In the genomic region with DNA sequence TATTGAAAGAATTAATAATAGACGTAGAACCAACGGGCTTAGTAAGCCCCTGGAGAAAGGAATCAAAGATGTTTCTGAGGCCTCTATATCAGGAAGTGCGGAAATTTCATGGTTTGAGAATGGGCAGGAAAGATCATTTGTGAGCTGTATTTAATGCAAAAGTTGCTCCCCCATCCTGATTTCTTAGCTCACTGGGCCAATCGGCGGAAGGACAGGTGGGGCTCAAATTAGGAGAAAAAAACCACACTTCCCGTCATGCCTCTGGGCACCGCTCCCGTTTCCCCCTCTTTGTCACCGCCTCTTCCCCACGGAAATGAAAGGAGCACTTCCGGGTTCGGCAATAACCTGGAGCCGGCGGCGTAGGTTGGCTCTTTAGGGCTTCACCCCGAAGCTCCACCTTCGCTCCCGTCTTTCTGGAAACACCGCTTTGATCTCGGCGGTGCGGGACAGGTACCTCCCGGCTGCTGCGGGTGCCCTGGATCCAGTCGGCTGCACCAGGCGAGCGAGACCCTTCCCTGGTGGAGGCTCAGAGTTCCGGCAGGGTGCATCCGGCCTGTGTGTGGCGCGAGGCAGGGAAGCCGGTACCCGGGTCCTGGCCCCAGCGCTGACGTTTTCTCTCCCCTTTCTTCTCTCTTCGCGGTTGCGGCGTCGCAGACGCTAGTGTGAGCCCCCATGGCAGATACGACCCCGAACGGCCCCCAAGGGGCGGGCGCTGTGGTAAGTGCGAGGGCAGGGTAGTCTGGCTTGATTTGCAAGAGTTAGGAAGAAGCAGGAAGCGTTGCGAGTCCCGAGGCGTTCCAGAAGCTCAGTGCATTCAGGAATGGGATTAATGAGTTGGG, we compare ENCODE assay signal across 1 cellular context.
TF ChIP-seq lines count a peak whose summit lies in the region.

Gene TMEM33 (plus strand): TSS at position 617 of the 839 bp plus-strand sequence. CDS start 56 bp downstream, at position 673.

TF ChIP-seq in K562, 482 proteins besides CTCF, POLR2A, EP300 and RAD21 (continued from another document and continues in another):
- TF ChIP-seq MLLT1 (IDR thresholded peaks at IDR 0.05), result 0 out of 4 replicates have a peak, but pooled peaks of 1 of the 2 experiments have one; percentile 14
- TF ChIP-seq NCOA2 (IDR thresholded peaks at IDR 0.05; ENCODE audit: partially characterized antibody in 2 of 2), result no peak
- TF ChIP-seq FOXA3 (CRISPR knock-in tag; conservative IDR thresholded peaks at IDR 0.05 in 1 of 2, IDR thresholded peaks at IDR 0.05 in 1 of 2), result no peak
- no peak for TF ChIP-seq FOXK1 (CRISPR knock-in tag; IDR thresholded peaks at IDR 0.05; ENCODE audit: borderline replicate concordance)
- no peak for TF ChIP-seq BMI1 (IDR thresholded peaks at IDR 0.05; ENCODE audit: low read length)
- TF ChIP-seq TRIM24 (IDR thresholded peaks at IDR 0.05), result peak in 1 of 2 experiments; percentile 37; a peak in 1 of 4 replicates
- peak; percentile 71 for TF ChIP-seq SPI1 (IDR thresholded peaks at IDR 0.05; ENCODE audit: borderline replicate concordance, low read depth, low read length)
- no peak for TF ChIP-seq NFIX (CRISPR knock-in tag; IDR thresholded peaks at IDR 0.05; ENCODE audit: low read depth)
- no peak for TF ChIP-seq ARHGAP35 (IDR thresholded peaks at IDR 0.05; ENCODE audit: partially characterized antibody)
- no peak for TF ChIP-seq ZNF324 (CRISPR knock-in tag; IDR thresholded peaks at IDR 0.05)
- 0 out of 2 replicates have a peak, but pooled peaks have one; percentile 37 for TF ChIP-seq PHF21A (IDR thresholded peaks at IDR 0.05; ENCODE audit: borderline replicate concordance, low read depth)
- no peak for TF ChIP-seq ZNF76 (CRISPR knock-in tag; IDR thresholded peaks at IDR 0.05; ENCODE audit: borderline replicate concordance)
- no peak for TF ChIP-seq BRF1 (IDR thresholded peaks at IDR 0.05; ENCODE audit: borderline replicate concordance, extremely low read depth, insufficient read length)
- TF ChIP-seq, protein P1, sequence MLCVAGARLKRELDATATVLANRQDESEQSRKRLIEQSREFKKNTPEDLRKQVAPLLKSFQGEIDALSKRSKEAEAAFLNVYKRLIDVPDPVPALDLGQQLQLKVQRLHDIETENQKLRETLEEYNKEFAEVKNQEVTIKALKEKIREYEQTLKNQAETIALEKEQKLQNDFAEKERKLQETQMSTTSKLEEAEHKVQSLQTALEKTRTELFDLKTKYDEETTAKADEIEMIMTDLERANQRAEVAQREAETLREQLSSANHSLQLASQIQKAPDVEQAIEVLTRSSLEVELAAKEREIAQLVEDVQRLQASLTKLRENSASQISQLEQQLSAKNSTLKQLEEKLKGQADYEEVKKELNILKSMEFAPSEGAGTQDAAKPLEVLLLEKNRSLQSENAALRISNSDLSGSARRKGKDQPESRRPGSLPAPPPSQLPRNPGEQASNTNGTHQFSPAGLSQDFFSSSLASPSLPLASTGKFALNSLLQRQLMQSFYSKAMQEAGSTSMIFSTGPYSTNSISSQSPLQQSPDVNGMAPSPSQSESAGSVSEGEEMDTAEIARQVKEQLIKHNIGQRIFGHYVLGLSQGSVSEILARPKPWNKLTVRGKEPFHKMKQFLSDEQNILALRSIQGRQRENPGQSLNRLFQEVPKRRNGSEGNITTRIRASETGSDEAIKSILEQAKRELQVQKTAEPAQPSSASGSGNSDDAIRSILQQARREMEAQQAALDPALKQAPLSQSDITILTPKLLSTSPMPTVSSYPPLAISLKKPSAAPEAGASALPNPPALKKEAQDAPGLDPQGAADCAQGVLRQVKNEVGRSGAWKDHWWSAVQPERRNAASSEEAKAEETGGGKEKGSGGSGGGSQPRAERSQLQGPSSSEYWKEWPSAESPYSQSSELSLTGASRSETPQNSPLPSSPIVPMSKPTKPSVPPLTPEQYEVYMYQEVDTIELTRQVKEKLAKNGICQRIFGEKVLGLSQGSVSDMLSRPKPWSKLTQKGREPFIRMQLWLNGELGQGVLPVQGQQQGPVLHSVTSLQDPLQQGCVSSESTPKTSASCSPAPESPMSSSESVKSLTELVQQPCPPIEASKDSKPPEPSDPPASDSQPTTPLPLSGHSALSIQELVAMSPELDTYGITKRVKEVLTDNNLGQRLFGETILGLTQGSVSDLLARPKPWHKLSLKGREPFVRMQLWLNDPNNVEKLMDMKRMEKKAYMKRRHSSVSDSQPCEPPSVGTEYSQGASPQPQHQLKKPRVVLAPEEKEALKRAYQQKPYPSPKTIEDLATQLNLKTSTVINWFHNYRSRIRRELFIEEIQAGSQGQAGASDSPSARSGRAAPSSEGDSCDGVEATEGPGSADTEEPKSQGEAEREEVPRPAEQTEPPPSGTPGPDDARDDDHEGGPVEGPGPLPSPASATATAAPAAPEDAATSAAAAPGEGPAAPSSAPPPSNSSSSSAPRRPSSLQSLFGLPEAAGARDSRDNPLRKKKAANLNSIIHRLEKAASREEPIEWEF (CRISPR knock-in tag; IDR thresholded peaks at IDR 0.05), result no peak
- TF ChIP-seq EP400 (IDR thresholded peaks at IDR 0.05), result peak; percentile 82
- TF ChIP-seq ZNF511 (CRISPR knock-in tag; IDR thresholded peaks at IDR 0.05), result no peak
- TF ChIP-seq PTBP1 (IDR thresholded peaks at IDR 0.05; ENCODE audit: low read depth, low read length), result no peak
- TF ChIP-seq ZNF764 (CRISPR knock-in tag; IDR thresholded peaks at IDR 0.05; ENCODE audit: low read depth), result no peak
- TF ChIP-seq ZNF436 (CRISPR knock-in tag; IDR thresholded peaks at IDR 0.05), result no peak
- TF ChIP-seq, protein P2, sequence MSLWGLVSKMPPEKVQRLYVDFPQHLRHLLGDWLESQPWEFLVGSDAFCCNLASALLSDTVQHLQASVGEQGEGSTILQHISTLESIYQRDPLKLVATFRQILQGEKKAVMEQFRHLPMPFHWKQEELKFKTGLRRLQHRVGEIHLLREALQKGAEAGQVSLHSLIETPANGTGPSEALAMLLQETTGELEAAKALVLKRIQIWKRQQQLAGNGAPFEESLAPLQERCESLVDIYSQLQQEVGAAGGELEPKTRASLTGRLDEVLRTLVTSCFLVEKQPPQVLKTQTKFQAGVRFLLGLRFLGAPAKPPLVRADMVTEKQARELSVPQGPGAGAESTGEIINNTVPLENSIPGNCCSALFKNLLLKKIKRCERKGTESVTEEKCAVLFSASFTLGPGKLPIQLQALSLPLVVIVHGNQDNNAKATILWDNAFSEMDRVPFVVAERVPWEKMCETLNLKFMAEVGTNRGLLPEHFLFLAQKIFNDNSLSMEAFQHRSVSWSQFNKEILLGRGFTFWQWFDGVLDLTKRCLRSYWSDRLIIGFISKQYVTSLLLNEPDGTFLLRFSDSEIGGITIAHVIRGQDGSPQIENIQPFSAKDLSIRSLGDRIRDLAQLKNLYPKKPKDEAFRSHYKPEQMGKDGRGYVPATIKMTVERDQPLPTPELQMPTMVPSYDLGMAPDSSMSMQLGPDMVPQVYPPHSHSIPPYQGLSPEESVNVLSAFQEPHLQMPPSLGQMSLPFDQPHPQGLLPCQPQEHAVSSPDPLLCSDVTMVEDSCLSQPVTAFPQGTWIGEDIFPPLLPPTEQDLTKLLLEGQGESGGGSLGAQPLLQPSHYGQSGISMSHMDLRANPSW (CRISPR knock-in tag; IDR thresholded peaks at IDR 0.05), result no peak
- TF ChIP-seq RAD51 (IDR thresholded peaks at IDR 0.05; ENCODE audit: borderline replicate concordance, low read depth), result no peak
- no peak for TF ChIP-seq ZNF354B (CRISPR knock-in tag; IDR thresholded peaks at IDR 0.05)
- TF ChIP-seq KAT7 (CRISPR knock-in tag; IDR thresholded peaks at IDR 0.05; ENCODE audit: borderline replicate concordance), result no peak
- no peak for TF ChIP-seq ZNF512 (tag; IDR thresholded peaks at IDR 0.05)
- no peak for TF ChIP-seq CREBBP (IDR thresholded peaks at IDR 0.05; ENCODE audit: low read depth, low read length)
- no peak for TF ChIP-seq PTRF (tag; IDR thresholded peaks at IDR 0.05)
- TF ChIP-seq, protein P3, sequence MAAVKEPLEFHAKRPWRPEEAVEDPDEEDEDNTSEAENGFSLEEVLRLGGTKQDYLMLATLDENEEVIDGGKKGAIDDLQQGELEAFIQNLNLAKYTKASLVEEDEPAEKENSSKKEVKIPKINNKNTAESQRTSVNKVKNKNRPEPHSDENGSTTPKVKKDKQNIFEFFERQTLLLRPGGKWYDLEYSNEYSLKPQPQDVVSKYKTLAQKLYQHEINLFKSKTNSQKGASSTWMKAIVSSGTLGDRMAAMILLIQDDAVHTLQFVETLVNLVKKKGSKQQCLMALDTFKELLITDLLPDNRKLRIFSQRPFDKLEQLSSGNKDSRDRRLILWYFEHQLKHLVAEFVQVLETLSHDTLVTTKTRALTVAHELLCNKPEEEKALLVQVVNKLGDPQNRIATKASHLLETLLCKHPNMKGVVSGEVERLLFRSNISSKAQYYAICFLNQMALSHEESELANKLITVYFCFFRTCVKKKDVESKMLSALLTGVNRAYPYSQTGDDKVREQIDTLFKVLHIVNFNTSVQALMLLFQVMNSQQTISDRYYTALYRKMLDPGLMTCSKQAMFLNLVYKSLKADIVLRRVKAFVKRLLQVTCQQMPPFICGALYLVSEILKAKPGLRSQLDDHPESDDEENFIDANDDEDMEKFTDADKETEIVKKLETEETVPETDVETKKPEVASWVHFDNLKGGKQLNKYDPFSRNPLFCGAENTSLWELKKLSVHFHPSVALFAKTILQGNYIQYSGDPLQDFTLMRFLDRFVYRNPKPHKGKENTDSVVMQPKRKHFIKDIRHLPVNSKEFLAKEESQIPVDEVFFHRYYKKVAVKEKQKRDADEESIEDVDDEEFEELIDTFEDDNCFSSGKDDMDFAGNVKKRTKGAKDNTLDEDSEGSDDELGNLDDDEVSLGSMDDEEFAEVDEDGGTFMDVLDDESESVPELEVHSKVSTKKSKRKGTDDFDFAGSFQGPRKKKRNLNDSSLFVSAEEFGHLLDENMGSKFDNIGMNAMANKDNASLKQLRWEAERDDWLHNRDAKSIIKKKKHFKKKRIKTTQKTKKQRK (IDR thresholded peaks at IDR 0.05; ENCODE audit: borderline replicate concordance, low read depth, low read length), result no peak
- TF ChIP-seq PML (IDR thresholded peaks at IDR 0.05; ENCODE audit: low read length), result peak; percentile 71; the same call in 1 of the 2 replicates
- TF ChIP-seq MAFF (IDR thresholded peaks at IDR 0.05; ENCODE audit: low read length), result no peak
- TF ChIP-seq MAZ (CRISPR knock-in tag; conservative IDR thresholded peaks at IDR 0.05 in 1 of 2, IDR thresholded peaks at IDR 0.05 in 1 of 2), result peak; percentile 31 to 48; a peak in 2 of 4 replicates
- no peak for TF ChIP-seq RUNX1 (IDR thresholded peaks at IDR 0.05; ENCODE audit: low read depth)
- no peak for TF ChIP-seq ZBTB8A (IDR thresholded peaks at IDR 0.05; ENCODE audit: partially characterized antibody)
- no peak for TF ChIP-seq HNRNPL (IDR thresholded peaks at IDR 0.05; ENCODE audit: low read depth, low read length)
- no peak for TF ChIP-seq GABPB2 (CRISPR knock-in tag; conservative IDR thresholded peaks at IDR 0.05)
- TF ChIP-seq, protein P4, sequence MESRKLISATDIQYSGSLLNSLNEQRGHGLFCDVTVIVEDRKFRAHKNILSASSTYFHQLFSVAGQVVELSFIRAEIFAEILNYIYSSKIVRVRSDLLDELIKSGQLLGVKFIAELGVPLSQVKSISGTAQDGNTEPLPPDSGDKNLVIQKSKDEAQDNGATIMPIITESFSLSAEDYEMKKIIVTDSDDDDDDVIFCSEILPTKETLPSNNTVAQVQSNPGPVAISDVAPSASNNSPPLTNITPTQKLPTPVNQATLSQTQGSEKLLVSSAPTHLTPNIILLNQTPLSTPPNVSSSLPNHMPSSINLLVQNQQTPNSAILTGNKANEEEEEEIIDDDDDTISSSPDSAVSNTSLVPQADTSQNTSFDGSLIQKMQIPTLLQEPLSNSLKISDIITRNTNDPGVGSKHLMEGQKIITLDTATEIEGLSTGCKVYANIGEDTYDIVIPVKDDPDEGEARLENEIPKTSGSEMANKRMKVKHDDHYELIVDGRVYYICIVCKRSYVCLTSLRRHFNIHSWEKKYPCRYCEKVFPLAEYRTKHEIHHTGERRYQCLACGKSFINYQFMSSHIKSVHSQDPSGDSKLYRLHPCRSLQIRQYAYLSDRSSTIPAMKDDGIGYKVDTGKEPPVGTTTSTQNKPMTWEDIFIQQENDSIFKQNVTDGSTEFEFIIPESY (CRISPR knock-in tag; IDR thresholded peaks at IDR 0.05), result no peak
- no peak for TF ChIP-seq CBX5 (IDR thresholded peaks at IDR 0.05; ENCODE audit: borderline replicate concordance, low read depth)
- TF ChIP-seq POLR2AphosphoS5 (IDR thresholded peaks at IDR 0.05; ENCODE audit: control insufficient read depth, insufficient read depth, low read depth, low read length), result peak; percentile 73
- TF ChIP-seq CSDE1 (IDR thresholded peaks at IDR 0.05), result no peak
- TF ChIP-seq PHF8 (IDR thresholded peaks at IDR 0.05; ENCODE audit: borderline replicate concordance, low read length), result peak; percentile 94
